In genomic region chr13:96075953-96076543, GRCh38 we compare ENCODE assay signal across 9 cellular contexts. TPM values are rescaled to one million over a fixed set of nuclear protein-coding genes. Genes with fewer than 3 reads are reported as not detected.
A peak's percentile ranks its signal among the peaks of the same experiment; 100 is the strongest.
DNase-seq lines count a peak whose midpoint lies in the region; ATAC-seq and TF ChIP-seq lines count a peak whose summit lies in the region.
"Had no signal": no experiment of that assay in that cellular context is flagged by ENCODE, and none has a peak within 500 bp of the region (broad histone marks: within the 10 kb centered on the region; RNA-seq: fewer than 3 reads in every experiment).

No MANE protein-coding gene starts in this region.

- H3K27me3 ChIP-seq in heart left ventricle (peaks cover 0 to 9% (median 0%) of the 10 kb centered on the region in 9 donors), Loucy (ENCODE audit: insufficient read depth, low read length, poor library complexity, severe bottlenecking) (no peaks in the 10 kb centered on the region)

- no peak overlapping the region for H2AFZ ChIP-seq in Loucy (ENCODE audit: low read length)

- TF ChIP-seq POLR2A in heart left ventricle (IDR thresholded peaks at IDR 0.05) (no peak), erythroblast (IDR thresholded peaks at IDR 0.05; ENCODE audit: low read length) (no peak)

- no peaks in the 10 kb centered on the region for H4K20me1 ChIP-seq in Loucy (ENCODE audit: insufficient read depth, low read length, poor library complexity, severe bottlenecking)

- H3K4me3 ChIP-seq in heart left ventricle (no peak overlapping the region), Loucy (ENCODE audit: low read length, poor library complexity, severe bottlenecking) (no peak overlapping the region)

- H3K9ac ChIP-seq in Loucy (ENCODE audit: low read depth, low read length, poor library complexity, severe bottlenecking) = no peak overlapping the region

- H3K9me3 Mint-ChIP-seq in T-helper 2 cell treated with Interferon-gamma antibody and Interleukin-4, amounts not matched to agents 5 μg/mL and 100 μg/mL, for 36 hours = no peaks in the 10 kb centered on the region
- peaks cover 3% of the 10 kb centered on the region for H3K9me3 Mint-ChIP-seq in activated naive CD8-positive, alpha-beta T cell treated with anti-CD3 and anti-CD28 coated beads for 36 hours

- intact Hi-C loops in heart left ventricle (cut with DNase I) (no loop called here), cardiac septum (cut with DNase I) (no loop called here)

- no peaks in the 10 kb centered on the region for H3K79me2 ChIP-seq in Loucy (ENCODE audit: insufficient read depth, low read length)

- DNase-seq in heart left ventricle (no peak), cardiac septum (ENCODE audit: low spot score) (no peak), erythroblast (lab: John Stamatoyannopoulos, UW) (peak; percentile 7 to 40), globus pallidus (ENCODE audit: low spot score) (no peak)
- DNase-seq in T-helper 2 cell treated with Interferon-gamma antibody and Interleukin-4, amounts not matched to agents 5 μg/mL and 100 μg/mL, for 36 hours (ENCODE audit: low spot score) = no peak
- DNase-seq in activated CD4-positive, CD25-positive, alpha-beta regulatory T cell treated with anti-CD3 and anti-CD28 coated beads, Interleukin-2, amount 50 U/mL, for 72 hours = no peak
- no peak for DNase-seq in activated naive CD8-positive, alpha-beta T cell treated with anti-CD3 and anti-CD28 coated beads for 36 hours
- DNase-seq: activated CD4-positive, alpha-beta T cell treated with anti-CD3 and anti-CD28 coated beads for 36 hours had no signal

- WGBS in heart left ventricle, 4 donors = 66 to 82% (median 76%) methylated on average over 3 of the region's 3 CpGs

- no peaks in the 10 kb centered on the region for H3K9me2 ChIP-seq in Loucy (replicated peaks; ENCODE audit: low read depth, low read length)

- H3K4me3 Mint-ChIP-seq in T-helper 2 cell treated with Interferon-gamma antibody and Interleukin-4, amounts not matched to agents 5 μg/mL and 100 μg/mL, for 36 hours = no peak overlapping the region
- H3K4me3 Mint-ChIP-seq in activated naive CD8-positive, alpha-beta T cell treated with anti-CD3 and anti-CD28 coated beads for 36 hours = no peak overlapping the region
- H3K4me3 Mint-ChIP-seq: activated CD4-positive, alpha-beta T cell treated with anti-CD3 and anti-CD28 coated beads for 36 hours had no signal

- no peak overlapping the region for H3K27ac Mint-ChIP-seq in T-helper 2 cell treated with Interferon-gamma antibody and Interleukin-4, amounts not matched to agents 5 μg/mL and 100 μg/mL, for 36 hours
- no peak overlapping the region for H3K27ac Mint-ChIP-seq in activated naive CD8-positive, alpha-beta T cell treated with anti-CD3 and anti-CD28 coated beads for 36 hours
- H3K27ac Mint-ChIP-seq: activated CD4-positive, alpha-beta T cell treated with anti-CD3 and anti-CD28 coated beads for 36 hours had no signal

- H3K9me3 ChIP-seq in heart left ventricle (no peaks in the 10 kb centered on the region), Loucy (ENCODE audit: insufficient read depth, low read depth, low read length) (no peaks in the 10 kb centered on the region)

- H3K4me2 ChIP-seq in Loucy (ENCODE audit: low read depth, low read length, poor library complexity, severe bottlenecking) = no peak overlapping the region

- H3K36me3 ChIP-seq in heart left ventricle (no peaks in the 10 kb centered on the region), Loucy (ENCODE audit: insufficient read depth, low read length) (no peaks in the 10 kb centered on the region)

- H3K27me3 Mint-ChIP-seq in T-helper 2 cell treated with Interferon-gamma antibody and Interleukin-4, amounts not matched to agents 5 μg/mL and 100 μg/mL, for 36 hours (ENCODE audit: low read depth) = no peaks in the 10 kb centered on the region
- peaks cover 3% of the 10 kb centered on the region for H3K27me3 Mint-ChIP-seq in activated naive CD8-positive, alpha-beta T cell treated with anti-CD3 and anti-CD28 coated beads for 36 hours

- no peak overlapping the region for H3K27ac ChIP-seq in heart left ventricle

- TF ChIP-seq CTCF in heart left ventricle (IDR thresholded peaks at IDR 0.05) = peak in 11 of 12 donors; percentile 20 to 60 (median 41)
- peak; percentile 43 for TF ChIP-seq CTCF in Loucy (conservative IDR thresholded peaks at IDR 0.05; ENCODE audit: low read length)

- no peak for ATAC-seq in heart left ventricle
- ATAC-seq: activated CD4-positive, alpha-beta T cell treated with anti-CD3 and anti-CD28 coated beads for 36 hours had no signal

- no peaks in the 10 kb centered on the region for H3F3A ChIP-seq in Loucy (ENCODE audit: low read depth)

- H3K36me3 Mint-ChIP-seq in T-helper 2 cell treated with Interferon-gamma antibody and Interleukin-4, amounts not matched to agents 5 μg/mL and 100 μg/mL, for 36 hours (ENCODE audit: low read depth) = no peaks in the 10 kb centered on the region
- no peaks in the 10 kb centered on the region for H3K36me3 Mint-ChIP-seq in activated naive CD8-positive, alpha-beta T cell treated with anti-CD3 and anti-CD28 coated beads for 36 hours

- no peaks in the 10 kb centered on the region for H3K4me1 Mint-ChIP-seq in T-helper 2 cell treated with Interferon-gamma antibody and Interleukin-4, amounts not matched to agents 5 μg/mL and 100 μg/mL, for 36 hours (ENCODE audit: low read depth)
- H3K4me1 Mint-ChIP-seq in activated naive CD8-positive, alpha-beta T cell treated with anti-CD3 and anti-CD28 coated beads for 36 hours = no peaks in the 10 kb centered on the region
- H3K4me1 Mint-ChIP-seq: activated CD4-positive, alpha-beta T cell treated with anti-CD3 and anti-CD28 coated beads for 36 hours had no signal

- H3K4me1 ChIP-seq in heart left ventricle (no peaks in the 10 kb centered on the region), Loucy (ENCODE audit: insufficient read depth, low read length, poor library complexity, severe bottlenecking) (no peaks in the 10 kb centered on the region)

RNA-seq across cellular contexts. Expression of gene HS6ST3, which starts 13.9 kb away (rescaled TPM):
- total RNA-seq in heart left ventricle (1 to 10 TPM in 7 of 9 donors, under 1 TPM in 2; 0.57 to 5.2 (median 1.2) TPM), cardiac septum (1.4 TPM)
- under 1 TPM; 0.01 to 0.27 TPM for polyA plus RNA-seq in heart left ventricle
- total RNA-seq in activated naive CD8-positive, alpha-beta T cell treated with anti-CD3 and anti-CD28 coated beads for 36 hours = not detected
- total RNA-seq: activated CD4-positive, alpha-beta T cell treated with anti-CD3 and anti-CD28 coated beads for 36 hours had no signal

RNA-seq across cellular contexts. Expression of gene UGGT2, which starts 22.8 kb away (rescaled TPM):
- total RNA-seq in heart left ventricle (10 to 100 TPM in 8 of 9 donors, 1 to 10 TPM in 1; 9.6 to 15.9 (median 13.5) TPM), cardiac septum (13.9 TPM)
- 1 to 10 TPM; 4.3 to 5.7 TPM for polyA plus RNA-seq in heart left ventricle
- total RNA-seq in activated naive CD8-positive, alpha-beta T cell treated with anti-CD3 and anti-CD28 coated beads for 36 hours = under 1 TPM in 1 of 2 experiments, not detected in 1; 0.16 TPM

Comparison
In these comparisons a context has a peak if more than half of its experiments do, and no peak if none do; other contexts are left out.
1. DNase-seq: peak in erythroblast (2 of 2); none in heart left ventricle (0 of 5), cardiac septum (single experiment), globus pallidus (single experiment), T-helper 2 cell treated with Interferon-gamma antibody and Interleukin-4, amounts not matched to agents 5 μg/mL and 100 μg/mL, for 36 hours (single experiment), activated CD4-positive, CD25-positive, alpha-beta regulatory T cell treated with anti-CD3 and anti-CD28 coated beads, Interleukin-2, amount 50 U/mL, for 72 hours (single experiment) and activated naive CD8-positive, alpha-beta T cell treated with anti-CD3 and anti-CD28 coated beads for 36 hours (single experiment).
2. RNA of gene UGGT2, which starts 22.8 kb away (total RNA-seq): 13.9 TPM in cardiac septum (single experiment) and 9.6 to 15.9 TPM in heart left ventricle; 0.16 TPM in activated naive CD8-positive, alpha-beta T cell treated with anti-CD3 and anti-CD28 coated beads for 36 hours; every median in the first group is over 4 times any median in the second.